ENCODE assay signal across 8 cellular contexts in the genomic region with DNA sequence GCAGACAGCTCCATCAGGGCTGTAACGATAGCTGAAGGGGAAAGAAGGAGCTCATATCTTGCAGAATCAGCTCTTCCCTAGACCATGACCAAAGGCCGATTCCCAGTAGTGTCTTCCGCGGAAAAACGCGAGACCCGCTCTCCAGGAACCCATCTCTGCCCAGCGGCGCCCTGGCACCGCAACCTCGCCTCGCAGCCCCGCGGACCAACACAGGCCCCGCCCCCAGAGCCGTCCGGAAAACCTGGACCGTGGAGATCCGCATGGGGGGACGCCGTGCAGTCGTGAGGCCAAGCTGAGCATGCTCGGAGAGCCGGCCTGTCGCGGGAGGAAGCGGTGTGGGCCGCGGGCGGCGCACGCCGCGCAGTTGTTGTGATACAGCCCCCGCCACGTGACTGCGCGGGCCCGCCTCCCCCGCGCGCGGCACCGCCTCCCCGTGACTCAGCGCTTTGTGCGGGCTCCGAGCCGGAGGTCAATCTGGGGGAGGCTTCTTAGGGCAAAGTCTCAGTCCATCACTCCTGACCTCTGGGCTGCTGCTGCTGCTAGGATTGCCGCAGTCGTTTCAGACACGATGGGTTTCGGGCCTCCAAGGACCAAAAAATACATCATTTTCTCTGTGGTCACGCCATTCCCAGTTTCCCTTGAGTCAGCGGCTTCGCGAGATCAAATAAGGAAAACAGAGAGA. TPM values are rescaled to one million over a fixed set of nuclear protein-coding genes. Genes with fewer than 3 reads are reported as not detected.
DNase-seq lines count a peak whose midpoint lies in the region; ATAC-seq and TF ChIP-seq lines count a peak whose summit lies in the region.

No MANE protein-coding gene starts in this region.

- intact Hi-C loops in PC-3 (cut with micrococcal nuclease), result loop anchor here (1.0 to 10.0 kb wide), 5 partner anchors 67 to 436 kb away; a partner anchor contains a TSS
- intact Hi-C loops in esophagus muscularis mucosa (cut with DNase I), result loop anchor here (5.0 to 10.0 kb wide), 2 partner anchors 56 to 247 kb away; a partner anchor contains a TSS

- peak; percentile 80 for DNase-seq in DMS153 treated with DMSO at 0.1 percent for 48 hours (lab: John Stamatoyannopoulos, UW; ENCODE audit: unreplicated experiment)
- DNase-seq in Jurkat, Clone E6-1 (ENCODE audit: low read depth, low spot score), result peak; percentile 91
- DNase-seq in PC-3, result peak; percentile 97
- DNase-seq in activated T-cell treated with anti-CD3 and anti-CD28 coated beads, Interleukin-2, amount 50 U/mL, for 4 hours, result peak; percentile 88
- peak; percentile 99 for DNase-seq in esophagus muscularis mucosa (ENCODE audit: extremely low spot score)
- DNase-seq in stimulated activated CD8-positive, alpha-beta memory T cell treated with anti-CD3 and anti-CD28 coated beads, Interleukin-7, amount 100 ng/mL, for 24 hours (ENCODE audit: low read depth), result peak; percentile 89

- peak overlapping the region; percentile 79 for H3K4me2 ChIP-seq in PC-3 (ENCODE audit: low read length)

- POLR2A ChIA-PET in PC-3 (lab: Charles Lee; ENCODE audit: unreplicated experiment), result interaction anchor here (0.7 to 1.2 kb wide), 3 partner anchors 68 to 247 kb away, joined by 3 to 4 read pairs (median 3); a partner anchor contains a TSS

- peaks cover 41% of the 10 kb centered on the region for H3K4me1 Mint-ChIP-seq in activated T-cell treated with anti-CD3 and anti-CD28 coated beads, Interleukin-2, amount 50 U/mL, for 4 hours (ENCODE audit: low read depth)

- H3K27me3 Mint-ChIP-seq in activated T-cell treated with anti-CD3 and anti-CD28 coated beads, Interleukin-2, amount 50 U/mL, for 4 hours (ENCODE audit: low read depth), result peaks cover 2% of the 10 kb centered on the region

- 2% methylated on average over 7 of the region's 57 CpGs for WGBS in esophagus muscularis mucosa

- H3K9me3 Mint-ChIP-seq in activated T-cell treated with anti-CD3 and anti-CD28 coated beads, Interleukin-2, amount 50 U/mL, for 4 hours, result no peaks in the 10 kb centered on the region

- H3K27me3 ChIP-seq in PC-3 (ENCODE audit: low read length) (no peaks in the 10 kb centered on the region), esophagus muscularis mucosa (no peaks in the 10 kb centered on the region), muscle layer of duodenum (ENCODE audit: low read depth, low read length) (no peaks in the 10 kb centered on the region)

- peaks cover 15% of the 10 kb centered on the region for H3K79me2 ChIP-seq in PC-3 (ENCODE audit: low read length)

- ATAC-seq in GM21619 (IDR thresholded peaks at IDR 0.05; ENCODE audit: unreplicated experiment) (peak; percentile 67), PC-3 (peak; percentile 80)
- peak; percentile 81 to 84 for ATAC-seq in activated T-cell treated with anti-CD3 and anti-CD28 coated beads, Interleukin-2, amount 50 U/mL, for 4 hours

- no peak for TF ChIP-seq EP300 in esophagus muscularis mucosa (IDR thresholded peaks at IDR 0.05)

- H3F3A ChIP-seq in PC-3 (ENCODE audit: low read length, unreplicated experiment), result no peaks in the 10 kb centered on the region

- BruUV-seq in PC-3 (replicated peaks; lab: Mats Ljungman, UMichigan), result no TSS peak

- CTCF ChIA-PET in PC-3 (lab: Charles Lee), result interaction anchor here (0.7 to 1.2 kb wide), 4 partner anchors 54 to 104 kb away, joined by 3 to 8 read pairs (median 4); no protein-coding TSS in a partner anchor

- H3K9me2 ChIP-seq in PC-3 (replicated peaks; ENCODE audit: low read length), result no peaks in the 10 kb centered on the region

- H3K4me3 ChIP-seq in Jurkat, Clone E6-1 (ENCODE audit: low read length), result peak overlapping the region; percentile 54
- H3K4me3 ChIP-seq in PC-3 (ENCODE audit: low read length) (peak overlapping the region; percentile 67), esophagus muscularis mucosa (peak overlapping the region; percentile 61 to 71 (median 70)), muscle layer of duodenum (ENCODE audit: low read depth in 1 of 2, low read length in 2 of 2) (peak overlapping the region; percentile 62 to 92)

- H3K36me3 ChIP-seq in PC-3 (ENCODE audit: low read depth, low read length), result no peaks in the 10 kb centered on the region
- no peaks in the 10 kb centered on the region for H3K36me3 ChIP-seq in esophagus muscularis mucosa
- no peaks in the 10 kb centered on the region for H3K36me3 ChIP-seq in muscle layer of duodenum (ENCODE audit: control insufficient read depth in 1 of 2, insufficient read depth in 2 of 2, low read length in 2 of 2)

- peak overlapping the region; percentile 76 for H3K27ac ChIP-seq in PC-3 (ENCODE audit: low read length)
- H3K27ac ChIP-seq in esophagus muscularis mucosa (replicated peaks in 1 of 4), result peak overlapping the region; percentile 88 to 92 (median 90)
- peak overlapping the region; percentile 91 for H3K27ac ChIP-seq in muscle layer of duodenum (ENCODE audit: low read length)

- TF ChIP-seq CTCF in PC-3 (conservative IDR thresholded peaks at IDR 0.05; ENCODE audit: low read depth, low read length) (no peak), esophagus muscularis mucosa (IDR thresholded peaks at IDR 0.05) (peak in 1 of 3 experiments; percentile 40)

- TF ChIP-seq POLR2A in esophagus muscularis mucosa (IDR thresholded peaks at IDR 0.05; ENCODE audit: low read depth), result peak; percentile 44

- peaks cover 9% of the 10 kb centered on the region for H4K20me1 ChIP-seq in PC-3 (ENCODE audit: low read length)

- H3K4me1 ChIP-seq in PC-3 (ENCODE audit: insufficient read depth, low read length) (peaks cover 31% of the 10 kb centered on the region), esophagus muscularis mucosa (peaks cover 18 to 40% (median 36%) of the 10 kb centered on the region in 4 donors), muscle layer of duodenum (ENCODE audit: control insufficient read depth in 1 of 2, insufficient read depth in 2 of 2, low read length in 2 of 2) (peaks cover 0 to 7% of the 10 kb centered on the region in 2 donors)

- H3K9me3 ChIP-seq in PC-3 (ENCODE audit: low read length), result no peaks in the 10 kb centered on the region
- H3K9me3 ChIP-seq in esophagus muscularis mucosa, result no peaks in the 10 kb centered on the region
- no peaks in the 10 kb centered on the region for H3K9me3 ChIP-seq in muscle layer of duodenum (ENCODE audit: control insufficient read depth in 1 of 2, low read length in 2 of 2)

- H2AFZ ChIP-seq in PC-3 (ENCODE audit: low read length), result peak overlapping the region; percentile 77

- peaks cover 5% of the 10 kb centered on the region for H3K36me3 Mint-ChIP-seq in activated T-cell treated with anti-CD3 and anti-CD28 coated beads, Interleukin-2, amount 50 U/mL, for 4 hours (ENCODE audit: insufficient read depth)

- H3K9ac ChIP-seq in PC-3 (ENCODE audit: low read length), result peak overlapping the region; percentile 70

- peak overlapping the region; percentile 84 for H3K4me3 Mint-ChIP-seq in activated T-cell treated with anti-CD3 and anti-CD28 coated beads, Interleukin-2, amount 50 U/mL, for 4 hours

RNA-seq across cellular contexts. Expression of a gene that starts 3.1 kb away (rescaled TPM):
- 38.8 TPM for polyA plus RNA-seq in Jurkat, Clone E6-1 (2012; ENCODE audit: insufficient read depth, insufficient read length)
- total RNA-seq in PC-3 (2014; rRNA removed) (50.1 and 54.7 TPM in 2 replicates), esophagus muscularis mucosa (10 to 100 TPM; 57.7 to 70.8 (median 64.6) TPM)
- 10 to 100 TPM; 31.8 to 36.8 (median 32.2) TPM for total RNA-seq in activated T-cell treated with anti-CD3 and anti-CD28 coated beads, Interleukin-2, amount 50 U/mL, for 4 hours

Comparison
In these comparisons a context has a peak if more than half of its experiments do, and no peak if none do; other contexts are left out.
1. Peak in every context shown above with its lines: DNase-seq, ATAC-seq, H3K4me3 ChIP-seq and H3K27ac ChIP-seq.